In the genomic region with DNA sequence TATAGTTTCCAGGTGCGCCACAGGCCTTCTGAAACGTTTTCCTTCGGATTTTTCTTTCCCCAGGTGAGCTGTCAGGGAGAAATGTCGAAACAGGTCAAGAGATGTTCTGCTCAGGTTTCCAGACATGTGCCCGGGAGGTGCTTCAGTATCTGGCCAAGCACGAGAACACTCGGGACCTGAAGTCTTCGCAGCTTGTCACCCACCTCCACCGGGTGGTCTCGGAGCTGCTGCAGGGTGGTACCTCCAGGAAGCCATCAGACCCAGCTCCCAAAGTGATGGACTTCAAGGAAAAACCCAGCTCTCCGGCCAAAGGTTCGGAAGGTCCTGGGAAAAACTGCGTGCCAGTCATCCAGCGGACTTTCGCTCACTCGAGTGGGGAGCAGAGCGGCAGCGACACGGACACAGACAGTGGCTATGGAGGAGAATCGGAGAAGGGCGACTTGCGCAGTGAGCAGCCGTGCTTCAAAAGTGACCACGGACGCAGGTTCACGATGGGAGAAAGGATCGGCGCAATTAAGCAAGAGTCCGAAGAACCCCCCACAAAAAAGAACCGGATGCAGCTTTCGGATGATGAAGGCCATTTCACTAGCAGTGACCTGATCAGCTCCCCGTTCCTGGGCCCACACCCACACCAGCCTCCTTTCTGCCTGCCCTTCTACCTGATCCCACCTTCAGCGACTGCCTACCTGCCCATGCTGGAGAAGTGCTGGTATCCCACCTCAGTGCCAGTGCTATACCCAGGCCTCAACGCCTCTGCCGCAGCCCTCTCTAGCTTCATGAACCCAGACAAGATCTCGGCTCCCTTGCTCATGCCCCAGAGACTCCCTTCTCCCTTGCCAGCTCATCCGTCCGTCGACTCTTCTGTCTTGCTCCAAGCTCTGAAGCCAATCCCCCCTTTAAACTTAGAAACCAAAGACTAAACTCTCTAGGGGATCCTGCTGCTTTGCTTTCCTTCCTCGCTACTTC, we compare ENCODE assay signal across 1 cellular context.
TF ChIP-seq lines count a peak whose summit lies in the region.

No MANE protein-coding gene starts in this region.

TF ChIP-seq in HCT116, 20 proteins besides CTCF, POLR2A, EP300 and RAD21 (continued from another document):
- TF ChIP-seq, protein P1, sequence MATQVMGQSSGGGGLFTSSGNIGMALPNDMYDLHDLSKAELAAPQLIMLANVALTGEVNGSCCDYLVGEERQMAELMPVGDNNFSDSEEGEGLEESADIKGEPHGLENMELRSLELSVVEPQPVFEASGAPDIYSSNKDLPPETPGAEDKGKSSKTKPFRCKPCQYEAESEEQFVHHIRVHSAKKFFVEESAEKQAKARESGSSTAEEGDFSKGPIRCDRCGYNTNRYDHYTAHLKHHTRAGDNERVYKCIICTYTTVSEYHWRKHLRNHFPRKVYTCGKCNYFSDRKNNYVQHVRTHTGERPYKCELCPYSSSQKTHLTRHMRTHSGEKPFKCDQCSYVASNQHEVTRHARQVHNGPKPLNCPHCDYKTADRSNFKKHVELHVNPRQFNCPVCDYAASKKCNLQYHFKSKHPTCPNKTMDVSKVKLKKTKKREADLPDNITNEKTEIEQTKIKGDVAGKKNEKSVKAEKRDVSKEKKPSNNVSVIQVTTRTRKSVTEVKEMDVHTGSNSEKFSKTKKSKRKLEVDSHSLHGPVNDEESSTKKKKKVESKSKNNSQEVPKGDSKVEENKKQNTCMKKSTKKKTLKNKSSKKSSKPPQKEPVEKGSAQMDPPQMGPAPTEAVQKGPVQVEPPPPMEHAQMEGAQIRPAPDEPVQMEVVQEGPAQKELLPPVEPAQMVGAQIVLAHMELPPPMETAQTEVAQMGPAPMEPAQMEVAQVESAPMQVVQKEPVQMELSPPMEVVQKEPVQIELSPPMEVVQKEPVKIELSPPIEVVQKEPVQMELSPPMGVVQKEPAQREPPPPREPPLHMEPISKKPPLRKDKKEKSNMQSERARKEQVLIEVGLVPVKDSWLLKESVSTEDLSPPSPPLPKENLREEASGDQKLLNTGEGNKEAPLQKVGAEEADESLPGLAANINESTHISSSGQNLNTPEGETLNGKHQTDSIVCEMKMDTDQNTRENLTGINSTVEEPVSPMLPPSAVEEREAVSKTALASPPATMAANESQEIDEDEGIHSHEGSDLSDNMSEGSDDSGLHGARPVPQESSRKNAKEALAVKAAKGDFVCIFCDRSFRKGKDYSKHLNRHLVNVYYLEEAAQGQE (IDR thresholded peaks at IDR 0.05; ENCODE audit: low read depth): no peak
- TF ChIP-seq FOSL1 (IDR thresholded peaks at IDR 0.05; ENCODE audit: low read depth) (no peak), EZH2phosphoT487 (IDR thresholded peaks at IDR 0.05; ENCODE audit: borderline replicate concordance) (no peak), ELF1 (IDR thresholded peaks at IDR 0.05; ENCODE audit: borderline replicate concordance, low read depth) (no peak), SRF (IDR thresholded peaks at IDR 0.05; ENCODE audit: low read depth) (no peak), ZFX (IDR thresholded peaks at IDR 0.05) (no peak), JUND (IDR thresholded peaks at IDR 0.05) (no peak), ZBTB33 (IDR thresholded peaks at IDR 0.05; ENCODE audit: extremely low read depth, insufficient replicate concordance, low read length) (no peak), ZNF274 (IDR thresholded peaks at IDR 0.05; ENCODE audit: low read depth, low read length) (no peak), YY1 (IDR thresholded peaks at IDR 0.05; ENCODE audit: extremely low read depth, insufficient replicate concordance, low read depth, low read length) (no peak), SP1 (IDR thresholded peaks at IDR 0.05; ENCODE audit: low read depth) (no peak), CBX3 (IDR thresholded peaks at IDR 0.05; ENCODE audit: low read depth) (no peak), TCF7L2 (IDR thresholded peaks at IDR 0.05; ENCODE audit: borderline replicate concordance, extremely low read depth, insufficient read depth, insufficient read length) (no peak), SIN3A (IDR thresholded peaks at IDR 0.05; ENCODE audit: low read depth) (no peak)
- TF ChIP-seq, protein P2, sequence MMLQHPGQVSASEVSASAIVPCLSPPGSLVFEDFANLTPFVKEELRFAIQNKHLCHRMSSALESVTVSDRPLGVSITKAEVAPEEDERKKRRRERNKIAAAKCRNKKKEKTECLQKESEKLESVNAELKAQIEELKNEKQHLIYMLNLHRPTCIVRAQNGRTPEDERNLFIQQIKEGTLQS (IDR thresholded peaks at IDR 0.05): no peak
- TF ChIP-seq, protein P3, sequence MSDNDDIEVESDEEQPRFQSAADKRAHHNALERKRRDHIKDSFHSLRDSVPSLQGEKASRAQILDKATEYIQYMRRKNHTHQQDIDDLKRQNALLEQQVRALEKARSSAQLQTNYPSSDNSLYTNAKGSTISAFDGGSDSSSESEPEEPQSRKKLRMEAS (IDR thresholded peaks at IDR 0.05): no peak
